ENCODE assay signal across 29 cellular contexts in the genomic region with DNA sequence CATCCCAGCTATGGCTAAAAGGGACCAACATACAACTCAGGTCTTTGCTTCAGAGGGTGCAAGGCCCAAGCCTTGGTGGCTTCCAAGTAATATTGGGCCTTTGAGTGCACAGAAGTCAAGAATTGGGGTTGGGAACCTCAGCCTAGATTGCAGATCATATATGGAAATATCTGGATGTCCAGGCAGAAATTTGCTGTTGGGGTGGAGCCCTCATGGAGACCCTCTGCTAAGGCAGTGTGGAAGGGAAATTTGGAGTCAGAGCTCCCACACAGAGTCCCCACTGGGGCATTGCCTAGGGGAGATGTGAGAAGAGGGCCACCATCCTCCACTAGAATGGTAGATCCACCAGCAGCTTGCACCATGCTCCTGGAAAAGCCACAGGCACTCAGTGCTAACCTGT.
"Had no signal": no experiment of that assay in that cellular context is flagged by ENCODE, and none has a peak within 500 bp of the region (broad histone marks: within the 10 kb centered on the region; RNA-seq: fewer than 3 reads in every experiment).

No MANE protein-coding gene starts in this region.

- H3K4me2 ChIP-seq: smooth muscle cell had no signal

- DNase-seq: cortex of kidney; effector memory CD8-positive, alpha-beta T cell; foreskin fibroblast; gastrocnemius medialis; head of caudate nucleus; kidney; mucosa of descending colon; naive B cell; pancreas; right lobe of liver; stimulated activated CD4-positive, alpha-beta T cell treated with anti-CD3 and anti-CD28 coated beads, Interleukin-12 subunit alpha, Interleukin-12 subunit beta, amount 100 ng/mL, for 4 hours; stimulated activated CD4-positive, alpha-beta T cell treated with anti-CD3 and anti-CD28 coated beads, Interleukin-2, amount 100 ng/mL, for 24 hours; stimulated activated CD4-positive, alpha-beta T cell treated with anti-CD3 and anti-CD28 coated beads, Interleukin-4, amount 100 ng/mL, for 24 hours; stimulated activated naive CD4-positive, alpha-beta T cell treated with Interleukin-2 at 50 U/mL for 16 hours; stomach; thyroid gland; trophoblast cell had no signal

- FAIRE-seq: kidney, pancreas had no signal

- H3K4me3 Mint-ChIP-seq: effector memory CD8-positive, alpha-beta T cell; memory B cell; mesothelial cell of epicardium; naive B cell; natural killer cell treated with Interleukin-12 subunit alpha and Interleukin-12 subunit beta and Interleukin-15 and Interleukin-18, amount 100 ng/mL, for 72 hours; neural crest cell; stimulated activated effector memory CD8-positive, alpha-beta T cell treated with anti-CD3 and anti-CD28 coated beads, Interleukin-12 subunit alpha, Interleukin-12 subunit beta, amount 100 ng/mL, for 72 hours had no signal

- ATAC-seq: effector memory CD8-positive, alpha-beta T cell; esophagus mucosa; gastrocnemius medialis; left lobe of liver; mucosa of descending colon; natural killer cell treated with Interleukin-12 subunit alpha and Interleukin-12 subunit beta and Interleukin-15 and Interleukin-18, amount 100 ng/mL, for 72 hours; pancreas; right lobe of liver; stimulated activated effector memory CD8-positive, alpha-beta T cell treated with anti-CD3 and anti-CD28 coated beads, Interleukin-12 subunit alpha, Interleukin-12 subunit beta, amount 100 ng/mL, for 72 hours had no signal

- H3K27me3 ChIP-seq: gastrocnemius medialis, neutrophil, pancreas, right lobe of liver, stomach, thyroid gland, vagina had no signal

- H3K4me1 Mint-ChIP-seq: memory B cell; mesothelial cell of epicardium; naive B cell; neural crest cell; stimulated activated effector memory CD8-positive, alpha-beta T cell treated with anti-CD3 and anti-CD28 coated beads, Interleukin-12 subunit alpha, Interleukin-12 subunit beta, amount 100 ng/mL, for 72 hours had no signal

- H3K36me3 Mint-ChIP-seq: memory B cell; stimulated activated effector memory CD8-positive, alpha-beta T cell treated with anti-CD3 and anti-CD28 coated beads, Interleukin-12 subunit alpha, Interleukin-12 subunit beta, amount 100 ng/mL, for 72 hours had no signal

- H3K36me3 ChIP-seq: gastrocnemius medialis, neutrophil, pancreas, right lobe of liver, stomach, thyroid gland, vagina had no signal

- H3K9me3 ChIP-seq: neutrophil, pancreas, right lobe of liver, thyroid gland had no signal

- H3K4me1 ChIP-seq: gastrocnemius medialis, pancreas, right lobe of liver, stomach, thyroid gland, vagina had no signal

- H3K4me3 ChIP-seq: gastrocnemius medialis, lung, mucosa of descending colon, pancreas, right lobe of liver, smooth muscle cell, stomach, thyroid gland, vagina had no signal

- H3K27ac ChIP-seq: epithelial cell of prostate, gastrocnemius medialis, neutrophil, pancreas, right lobe of liver, stomach, thyroid gland, vagina had no signal

- H3K27me3 Mint-ChIP-seq: effector memory CD8-positive, alpha-beta T cell; memory B cell; naive B cell; natural killer cell treated with Interleukin-12 subunit alpha and Interleukin-12 subunit beta and Interleukin-15 and Interleukin-18, amount 100 ng/mL, for 72 hours had no signal

- H3K27ac Mint-ChIP-seq: effector memory CD8-positive, alpha-beta T cell; memory B cell; mesothelial cell of epicardium; naive B cell; natural killer cell treated with Interleukin-12 subunit alpha and Interleukin-12 subunit beta and Interleukin-15 and Interleukin-18, amount 100 ng/mL, for 72 hours; stimulated activated effector memory CD8-positive, alpha-beta T cell treated with anti-CD3 and anti-CD28 coated beads, Interleukin-12 subunit alpha, Interleukin-12 subunit beta, amount 100 ng/mL, for 72 hours had no signal
